In the genomic region with DNA sequence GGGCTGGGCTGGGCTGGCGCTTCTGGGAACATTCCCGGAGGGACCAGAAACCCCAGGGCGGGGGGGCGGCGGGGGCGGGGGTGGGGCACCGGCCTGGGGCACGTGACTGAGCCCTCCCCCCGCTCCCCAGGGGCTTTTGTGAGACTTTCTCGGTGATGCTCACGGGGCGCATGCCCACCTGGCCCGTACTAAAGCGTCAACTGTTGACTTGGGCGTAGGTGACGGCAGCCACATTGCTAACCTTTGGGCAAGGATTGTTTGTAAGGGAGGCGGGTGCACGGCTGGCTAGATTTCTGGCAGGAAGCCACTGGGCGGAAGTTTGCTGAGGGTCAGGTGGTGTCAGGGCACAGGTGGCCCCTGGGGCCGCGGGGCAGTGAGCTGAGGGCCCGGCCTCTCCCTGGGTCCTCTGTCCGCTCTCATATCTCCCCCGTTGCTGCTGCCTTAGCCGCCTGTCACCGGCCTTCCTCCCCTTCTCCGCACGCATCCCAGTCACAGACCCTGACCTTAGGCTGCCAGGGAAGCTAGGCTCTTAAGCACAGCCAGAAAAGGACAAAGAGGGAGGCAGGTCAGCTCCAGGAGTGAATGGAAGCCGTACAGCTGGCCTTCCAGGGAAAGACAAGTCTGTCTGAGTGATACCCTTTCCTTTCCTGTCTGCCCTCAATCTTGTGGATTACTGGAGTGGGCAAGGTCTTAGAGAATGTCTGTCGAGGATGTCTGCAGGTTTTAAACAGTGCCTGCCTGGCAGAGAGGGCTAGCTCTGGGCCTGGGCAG, we compare ENCODE assay signal across 8 cellular contexts. TPM values are rescaled to one million over a fixed set of nuclear protein-coding genes. Genes with fewer than 3 reads are reported as not detected.
DNase-seq lines count a peak whose midpoint lies in the region; ATAC-seq, FAIRE-seq and TF ChIP-seq lines count a peak whose summit lies in the region.

No MANE protein-coding gene starts in this region.

- H3K27me3 ChIP-seq in PC-3 (ENCODE audit: low read length) (no peaks in the 10 kb centered on the region), colonic mucosa (no peaks in the 10 kb centered on the region)

- H3K4me1 ChIP-seq in PC-3 (ENCODE audit: insufficient read depth, low read length) (peaks cover 11% of the 10 kb centered on the region; the same call in 1 of the 2 replicates), colonic mucosa (peaks cover 6% of the 10 kb centered on the region)

- 31 to 80% methylated on average over 6 to 23 of the region's 30 CpGs for WGBS in lower leg skin, 2 donors

- TSS peak; percentile 68 for BruUV-seq in PC-3 (replicated peaks; lab: Mats Ljungman, UMichigan)

- intact Hi-C loops in PC-3 (cut with micrococcal nuclease) = no loop called here
- intact Hi-C loops in colonic mucosa (cut with DNase I) = no loop called here
- intact Hi-C loops in lower leg skin (cut with DNase I; ENCODE audit: low total_unique reads) = no loop called here

- CTCF ChIA-PET in PC-3 (lab: Charles Lee) = no interaction called here

- TF ChIP-seq CTCF in PC-3 (conservative IDR thresholded peaks at IDR 0.05; ENCODE audit: low read depth, low read length) (no peak), colonic mucosa (IDR thresholded peaks at IDR 0.05) (no peak), lower leg skin (IDR thresholded peaks at IDR 0.05) (no peak)

- H3K36me3 ChIP-seq in PC-3 (ENCODE audit: low read depth, low read length) (no peaks in the 10 kb centered on the region), colonic mucosa (no peaks in the 10 kb centered on the region)

- H3K9me3 ChIP-seq in PC-3 (ENCODE audit: low read length) (no peaks in the 10 kb centered on the region), colonic mucosa (no peaks in the 10 kb centered on the region)

- POLR2A ChIA-PET in PC-3 (lab: Charles Lee; ENCODE audit: unreplicated experiment) = no interaction called here

- H3K4me2 ChIP-seq in PC-3 (ENCODE audit: low read length) = peak overlapping the region; percentile 89

- H3K27ac ChIP-seq in PC-3 (ENCODE audit: low read length) = no peak overlapping the region
- peak overlapping the region; percentile 81 for H3K27ac ChIP-seq in colonic mucosa
- H3K27ac ChIP-seq in temporal lobe (ENCODE audit: low read depth, low read length) = peak overlapping the region; percentile 93

- FAIRE-seq in GM19239 (lab: Jason Lieb, UNC) = no peak

- no peaks in the 10 kb centered on the region for H4K20me1 ChIP-seq in PC-3 (ENCODE audit: low read length)

- DNase-seq in COR-L47 (lab: John Stamatoyannopoulos, UW) (peak; percentile 69), GM19239 (ENCODE audit: insufficient read length, low spot score) (peak; percentile 60), PC-3 (peak; percentile 28), colonic mucosa (peak; percentile 91), lower leg skin (ENCODE audit: low spot score in 2 of 2) (peak; percentile 40 to 92)

- H3K79me2 ChIP-seq in PC-3 (ENCODE audit: low read length) = no peaks in the 10 kb centered on the region

- H3K4me3 ChIP-seq in PC-3 (ENCODE audit: low read length) (peak overlapping the region; percentile 85), colonic mucosa (peak overlapping the region; percentile 58), lower leg skin (ENCODE audit: low read depth, poor library complexity, severe bottlenecking) (peak overlapping the region; percentile 58)

- ATAC-seq in HG03342 (IDR thresholded peaks at IDR 0.05; ENCODE audit: unreplicated experiment) (peak; percentile 26), PC-3 (peak; percentile 10), GM18867 (IDR thresholded peaks at IDR 0.05; ENCODE audit: unreplicated experiment) (no peak)

- H3F3A ChIP-seq in PC-3 (ENCODE audit: low read length, unreplicated experiment) = no peaks in the 10 kb centered on the region

- TF ChIP-seq POLR2A in lower leg skin (IDR thresholded peaks at IDR 0.05) = no peak

- peak overlapping the region; percentile 92; the same call in 1 of the 2 replicates for H2AFZ ChIP-seq in PC-3 (ENCODE audit: low read length)

- no peaks in the 10 kb centered on the region for H3K9me2 ChIP-seq in PC-3 (replicated peaks; ENCODE audit: low read length)

- H3K9ac ChIP-seq in PC-3 (ENCODE audit: low read length) (peak overlapping the region; percentile 78), colonic mucosa (ENCODE audit: low read depth in 2 of 2, low read length in 2 of 2) (peak overlapping the region; percentile 76 to 91)

RNA-seq across cellular contexts. Expression of a gene that starts 0.8 kb away (rescaled TPM):
- total RNA-seq in PC-3 (2014; rRNA removed) = 7.5 and 10.0 TPM in 2 replicates
- 10 to 100 TPM; 56.8 to 60.7 TPM for total RNA-seq in colonic mucosa
- 10 to 100 TPM in 1 of 4 donors, 1 to 10 TPM in 3; 4.1 to 10.6 (median 8.0) TPM for total RNA-seq in lower leg skin
- total RNA-seq in temporal lobe = 19.4 TPM

RNA-seq across cellular contexts. Expression of a gene that starts 18.3 kb away (rescaled TPM):
- total RNA-seq in PC-3 (2014; rRNA removed) (20.5 and 21.7 TPM in 2 replicates), colonic mucosa (1 to 10 TPM; 2.4 to 2.8 TPM), lower leg skin (1 to 10 TPM in 1 of 4 donors, under 1 TPM in 1, not detected in 2; 0.54 to 1.0 TPM), temporal lobe (9.3 TPM)

RNA-seq across cellular contexts. Expression of a gene that starts 38.4 kb away (rescaled TPM):
- total RNA-seq in PC-3 (2014; rRNA removed) = 0.86 and 0.95 TPM in 2 replicates
- total RNA-seq in colonic mucosa = 1 to 10 TPM; 4.2 TPM
- total RNA-seq in lower leg skin = 1 to 10 TPM; 1.1 to 2.7 (median 1.8) TPM
- total RNA-seq in temporal lobe = 2.2 TPM

RNA-seq across cellular contexts. Expression of a gene that starts 42.8 kb away (rescaled TPM):
- total RNA-seq in PC-3 (2014; rRNA removed) (34.1 and 37.8 TPM in 2 replicates), colonic mucosa (10 to 100 TPM; 17.3 to 38.6 TPM), lower leg skin (10 to 100 TPM; 18.8 to 26.5 (median 24.6) TPM), temporal lobe (13.5 TPM)

Comparison
In these comparisons a context has a peak if more than half of its experiments do, and no peak if none do; other contexts are left out.
1. DNase-seq: peak in every context shown above with its lines; median percentile 91 in colonic mucosa; 69 in COR-L47; 66 in lower leg skin; 60 in GM19239; 28 in PC-3.